2 cellular contexts compared by ENCODE assay signal in the genomic region with DNA sequence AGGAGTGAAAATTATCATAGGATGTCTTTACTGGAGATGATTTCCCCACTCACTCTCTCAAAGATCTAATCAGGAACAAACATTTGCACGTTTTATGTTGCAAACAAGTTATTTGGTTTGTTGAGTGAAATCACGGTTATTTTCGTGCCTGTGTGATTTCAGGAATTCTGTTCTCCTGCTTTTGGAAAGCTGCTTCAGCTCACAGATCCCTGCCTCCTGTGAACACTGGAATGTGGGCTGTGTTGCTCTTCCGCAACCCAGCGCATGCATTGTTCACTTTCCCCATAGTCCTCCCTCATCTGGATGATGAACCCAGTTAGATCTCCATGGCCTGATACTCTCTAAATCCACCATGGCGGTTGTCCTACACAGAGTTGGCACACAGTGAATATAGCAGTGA.
A peak's percentile ranks its signal among the peaks of the same experiment; 100 is the strongest.
TF ChIP-seq lines count a peak whose summit lies in the region.

No MANE protein-coding gene starts in this region.

TF ChIP-seq in Ishikawa, 13 proteins besides CTCF, POLR2A, EP300 and RAD21 (continued from another document):
- TF ChIP-seq TCF12 (IDR thresholded peaks at IDR 0.05; ENCODE audit: low read depth) (0 out of 2 replicates have a peak, but pooled peaks have one; percentile 30), EGR1 (IDR thresholded peaks at IDR 0.05) (no peak), TEAD4 (IDR thresholded peaks at IDR 0.05) (peak; percentile 75)
TF ChIP-seq in Ishikawa: peak in this region for 3.

TF ChIP-seq in GM12878, 131 proteins besides CTCF, POLR2A, EP300 and RAD21 (continued from another document):
- TF ChIP-seq, protein P1, sequence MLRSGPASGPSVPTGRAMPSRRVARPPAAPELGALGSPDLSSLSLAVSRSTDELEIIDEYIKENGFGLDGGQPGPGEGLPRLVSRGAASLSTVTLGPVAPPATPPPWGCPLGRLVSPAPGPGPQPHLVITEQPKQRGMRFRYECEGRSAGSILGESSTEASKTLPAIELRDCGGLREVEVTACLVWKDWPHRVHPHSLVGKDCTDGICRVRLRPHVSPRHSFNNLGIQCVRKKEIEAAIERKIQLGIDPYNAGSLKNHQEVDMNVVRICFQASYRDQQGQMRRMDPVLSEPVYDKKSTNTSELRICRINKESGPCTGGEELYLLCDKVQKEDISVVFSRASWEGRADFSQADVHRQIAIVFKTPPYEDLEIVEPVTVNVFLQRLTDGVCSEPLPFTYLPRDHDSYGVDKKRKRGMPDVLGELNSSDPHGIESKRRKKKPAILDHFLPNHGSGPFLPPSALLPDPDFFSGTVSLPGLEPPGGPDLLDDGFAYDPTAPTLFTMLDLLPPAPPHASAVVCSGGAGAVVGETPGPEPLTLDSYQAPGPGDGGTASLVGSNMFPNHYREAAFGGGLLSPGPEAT (IDR thresholded peaks at IDR 0.05; ENCODE audit: low read depth), result no peak
- TF ChIP-seq ZSCAN29 (IDR thresholded peaks at IDR 0.05) (no peak), HCFC1 (IDR thresholded peaks at IDR 0.05; ENCODE audit: low read length) (no peak), EZH2 (IDR thresholded peaks at IDR 0.05; ENCODE audit: borderline replicate concordance, control insufficient read depth, low read depth, low read length) (no peak), CREB1 (IDR thresholded peaks at IDR 0.05; ENCODE audit: low read depth) (no peak), CBX3 (IDR thresholded peaks at IDR 0.05; ENCODE audit: borderline replicate concordance, low read depth) (no peak)
- TF ChIP-seq, protein P2, sequence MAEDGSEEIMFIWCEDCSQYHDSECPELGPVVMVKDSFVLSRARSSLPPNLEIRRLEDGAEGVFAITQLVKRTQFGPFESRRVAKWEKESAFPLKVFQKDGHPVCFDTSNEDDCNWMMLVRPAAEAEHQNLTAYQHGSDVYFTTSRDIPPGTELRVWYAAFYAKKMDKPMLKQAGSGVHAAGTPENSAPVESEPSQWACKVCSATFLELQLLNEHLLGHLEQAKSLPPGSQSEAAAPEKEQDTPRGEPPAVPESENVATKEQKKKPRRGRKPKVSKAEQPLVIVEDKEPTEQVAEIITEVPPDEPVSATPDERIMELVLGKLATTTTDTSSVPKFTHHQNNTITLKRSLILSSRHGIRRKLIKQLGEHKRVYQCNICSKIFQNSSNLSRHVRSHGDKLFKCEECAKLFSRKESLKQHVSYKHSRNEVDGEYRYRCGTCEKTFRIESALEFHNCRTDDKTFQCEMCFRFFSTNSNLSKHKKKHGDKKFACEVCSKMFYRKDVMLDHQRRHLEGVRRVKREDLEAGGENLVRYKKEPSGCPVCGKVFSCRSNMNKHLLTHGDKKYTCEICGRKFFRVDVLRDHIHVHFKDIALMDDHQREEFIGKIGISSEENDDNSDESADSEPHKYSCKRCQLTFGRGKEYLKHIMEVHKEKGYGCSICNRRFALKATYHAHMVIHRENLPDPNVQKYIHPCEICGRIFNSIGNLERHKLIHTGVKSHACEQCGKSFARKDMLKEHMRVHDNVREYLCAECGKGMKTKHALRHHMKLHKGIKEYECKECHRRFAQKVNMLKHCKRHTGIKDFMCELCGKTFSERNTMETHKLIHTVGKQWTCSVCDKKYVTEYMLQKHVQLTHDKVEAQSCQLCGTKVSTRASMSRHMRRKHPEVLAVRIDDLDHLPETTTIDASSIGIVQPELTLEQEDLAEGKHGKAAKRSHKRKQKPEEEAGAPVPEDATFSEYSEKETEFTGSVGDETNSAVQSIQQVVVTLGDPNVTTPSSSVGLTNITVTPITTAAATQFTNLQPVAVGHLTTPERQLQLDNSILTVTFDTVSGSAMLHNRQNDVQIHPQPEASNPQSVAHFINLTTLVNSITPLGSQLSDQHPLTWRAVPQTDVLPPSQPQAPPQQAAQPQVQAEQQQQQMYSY (CRISPR knock-in tag; IDR thresholded peaks at IDR 0.05), result no peak
- TF ChIP-seq, protein P3, sequence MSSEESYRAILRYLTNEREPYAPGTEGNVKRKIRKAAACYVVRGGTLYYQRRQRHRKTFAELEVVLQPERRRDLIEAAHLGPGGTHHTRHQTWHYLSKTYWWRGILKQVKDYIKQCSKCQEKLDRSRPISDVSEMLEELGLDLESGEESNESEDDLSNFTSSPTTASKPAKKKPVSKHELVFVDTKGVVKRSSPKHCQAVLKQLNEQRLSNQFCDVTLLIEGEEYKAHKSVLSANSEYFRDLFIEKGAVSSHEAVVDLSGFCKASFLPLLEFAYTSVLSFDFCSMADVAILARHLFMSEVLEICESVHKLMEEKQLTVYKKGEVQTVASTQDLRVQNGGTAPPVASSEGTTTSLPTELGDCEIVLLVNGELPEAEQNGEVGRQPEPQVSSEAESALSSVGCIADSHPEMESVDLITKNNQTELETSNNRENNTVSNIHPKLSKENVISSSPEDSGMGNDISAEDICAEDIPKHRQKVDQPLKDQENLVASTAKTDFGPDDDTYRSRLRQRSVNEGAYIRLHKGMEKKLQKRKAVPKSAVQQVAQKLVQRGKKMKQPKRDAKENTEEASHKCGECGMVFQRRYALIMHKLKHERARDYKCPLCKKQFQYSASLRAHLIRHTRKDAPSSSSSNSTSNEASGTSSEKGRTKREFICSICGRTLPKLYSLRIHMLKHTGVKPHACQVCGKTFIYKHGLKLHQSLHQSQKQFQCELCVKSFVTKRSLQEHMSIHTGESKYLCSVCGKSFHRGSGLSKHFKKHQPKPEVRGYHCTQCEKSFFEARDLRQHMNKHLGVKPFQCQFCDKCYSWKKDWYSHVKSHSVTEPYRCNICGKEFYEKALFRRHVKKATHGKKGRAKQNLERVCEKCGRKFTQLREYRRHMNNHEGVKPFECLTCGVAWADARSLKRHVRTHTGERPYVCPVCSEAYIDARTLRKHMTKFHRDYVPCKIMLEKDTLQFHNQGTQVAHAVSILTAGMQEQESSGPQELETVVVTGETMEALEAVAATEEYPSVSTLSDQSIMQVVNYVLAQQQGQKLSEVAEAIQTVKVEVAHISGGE (CRISPR knock-in tag; IDR thresholded peaks at IDR 0.05), result no peak
